ENCODE assay signal across 8 cellular contexts in genomic region chr5:10627185-10628115, GRCh38.
A peak's percentile ranks its signal among the peaks of the same experiment; 100 is the strongest.
DNase-seq lines count a peak whose midpoint lies in the region; ATAC-seq and TF ChIP-seq lines count a peak whose summit lies in the region.

No MANE protein-coding gene starts in this region.

- peaks cover 54% of the 10 kb centered on the region for H3K4me1 Mint-ChIP-seq in CD14-positive monocyte

- H3K4me3 Mint-ChIP-seq in CD14-positive monocyte = peak overlapping the region; percentile 67 to 87

- TF ChIP-seq CTCF in CD14-positive monocyte (IDR thresholded peaks at IDR 0.05) (peak; percentile 91), left lung (IDR thresholded peaks at IDR 0.05) (peak; percentile 74 to 96)

- H3K36me3 Mint-ChIP-seq in CD14-positive monocyte = peaks cover 5% of the 10 kb centered on the region in 2 donors

- no peaks in the 10 kb centered on the region for H3K9me3 ChIP-seq in left lung

- peaks cover 5 to 50% of the 10 kb centered on the region in 2 donors for H3K4me1 ChIP-seq in left lung

- intact Hi-C loops in CD14-positive monocyte (cut with micrococcal nuclease) (loop anchor here (2.0 to 5.0 kb wide), 3 partner anchors 50 to 177 kb away; no protein-coding TSS in a partner anchor), left lung (cut with DNase I) (loop anchor here in 1 of 2 donors (5.0 kb wide), 1 partner anchor 170 kb away; no protein-coding TSS in a partner anchor)

- H3K4me3 ChIP-seq in left lung = peak overlapping the region; percentile 17 to 35

- peak overlapping the region; percentile 41 to 78 for H3K27ac ChIP-seq in left lung

- peak overlapping the region; percentile 66 to 94 (median 82) for H3K27ac Mint-ChIP-seq in CD14-positive monocyte

- peaks cover 2 to 11% (median 5%) of the 10 kb centered on the region in 3 donors for H3K27me3 Mint-ChIP-seq in CD14-positive monocyte (ENCODE audit: low read depth in 3 of 3)

- H3K27me3 ChIP-seq in left lung = no peaks in the 10 kb centered on the region

- DNase-seq in CD14-positive monocyte (ENCODE audit: low spot score) (peak; percentile 87), NCI-H524 treated with DMSO at 0.1 percent for 48 hours (lab: John Stamatoyannopoulos, UW) (peak; percentile 95), dermis blood vessel endothelial cell (peak; percentile 99), left lung (peak; percentile 83 to 87)
- peak; percentile 76 for DNase-seq in activated CD4-positive, alpha-beta T cell treated with anti-CD3 and anti-CD28 coated beads, Interleukin-2, amount 50 U/mL, for 1 hour
- DNase-seq in stimulated activated CD4-positive, alpha-beta T cell treated with anti-CD3 and anti-CD28 coated beads, Interleukin-2, amount 100 ng/mL, for 48 hours = peak; percentile 72 to 77

- peaks cover 0 to 7% (median 2%) of the 10 kb centered on the region in 7 donors for H3K9me3 Mint-ChIP-seq in CD14-positive monocyte

- H3K36me3 ChIP-seq in left lung = no peaks in the 10 kb centered on the region

- ATAC-seq in GM19328 (IDR thresholded peaks at IDR 0.05; ENCODE audit: unreplicated experiment) (peak; percentile 31), HG03469 (IDR thresholded peaks at IDR 0.05; ENCODE audit: unreplicated experiment) (peak; percentile 28), left lung (peak; percentile 96)

Comparison
In these comparisons a context has a peak if more than half of its experiments do, and no peak if none do; other contexts are left out.
1. Peak in every context shown above with its lines: DNase-seq, ATAC-seq, H3K4me3 ChIP-seq and H3K27ac ChIP-seq.
2. ATAC-seq: peak in every context shown above with its lines; median percentile 96 in left lung; 31 in GM19328; 28 in HG03469.